ENCODE assay signal across 9 cellular contexts in genomic region chr18:23825978-23826405, GRCh38.
DNase-seq lines count a peak whose midpoint lies in the region; ATAC-seq, FAIRE-seq and TF ChIP-seq lines count a peak whose summit lies in the region.
"Had no signal": no experiment of that assay in that cellular context is flagged by ENCODE, and none has a peak within 500 bp of the region (broad histone marks: within the 10 kb centered on the region; RNA-seq: fewer than 3 reads in every experiment).

No MANE protein-coding gene starts in this region.

- no peaks in the 10 kb centered on the region for H3K27me3 ChIP-seq in left ventricle myocardium inferior (ENCODE audit: low read depth)
- no peaks in the 10 kb centered on the region for H3K27me3 ChIP-seq in small intestine (ENCODE audit: control insufficient read depth in 2 of 2, insufficient read depth in 2 of 2, low read length in 2 of 2)

- 39 to 63% (median 57%) methylated on average over 6 of the region's 6 CpGs for WGBS in small intestine, 3 donors

- no peaks in the 10 kb centered on the region for H3K9me3 Mint-ChIP-seq in activated T-cell treated with anti-CD3 and anti-CD28 coated beads, Interleukin-2, amount 50 U/mL, for 4 hours
- no peaks in the 10 kb centered on the region for H3K9me3 Mint-ChIP-seq in activated T-helper 1 cell treated with anti-CD3 and anti-CD28 coated beads, Interleukin-12 subunit alpha, Interleukin-12 subunit beta, Interleukin-2, Interleukin-4 antibody, amounts not matched to agents 30 ng/mL and 10 ng/mL and 1 ng/mL, durations not matched to agents 14 hours and 24 hours and 36 hours
- H3K9me3 Mint-ChIP-seq in stimulated activated naive CD8-positive, alpha-beta T cell treated with anti-CD3 and anti-CD28 coated beads, Interleukin-15, Interleukin-2, amounts not matched to agents 100 ng/mL and 50 ng/mL, for 24 hours = no peaks in the 10 kb centered on the region

- H3K4me3 Mint-ChIP-seq in activated T-cell treated with anti-CD3 and anti-CD28 coated beads, Interleukin-2, amount 50 U/mL, for 4 hours = no peak overlapping the region
- H3K4me3 Mint-ChIP-seq in activated T-helper 1 cell treated with anti-CD3 and anti-CD28 coated beads, Interleukin-12 subunit alpha, Interleukin-12 subunit beta, Interleukin-2, Interleukin-4 antibody, amounts not matched to agents 30 ng/mL and 10 ng/mL and 1 ng/mL, durations not matched to agents 14 hours and 24 hours and 36 hours = no peak overlapping the region
- no peak overlapping the region for H3K4me3 Mint-ChIP-seq in stimulated activated naive CD8-positive, alpha-beta T cell treated with anti-CD3 and anti-CD28 coated beads, Interleukin-15, Interleukin-2, amounts not matched to agents 100 ng/mL and 50 ng/mL, for 24 hours

- peak; percentile 41 to 65 for ATAC-seq in activated T-cell treated with anti-CD3 and anti-CD28 coated beads, Interleukin-2, amount 50 U/mL, for 4 hours
- ATAC-seq in GM19455 (IDR thresholded peaks at IDR 0.05; ENCODE audit: unreplicated experiment) = no peak

- H3K4me3 ChIP-seq in left ventricle myocardium inferior = peak overlapping the region; percentile 16
- no peak overlapping the region for H3K4me3 ChIP-seq in small intestine (ENCODE audit: low read depth in 1 of 2, low read length in 2 of 2)

- no peaks in the 10 kb centered on the region for H3K36me3 ChIP-seq in left ventricle myocardium inferior
- H3K36me3 ChIP-seq in small intestine (ENCODE audit: control insufficient read depth in 2 of 2, insufficient read depth in 2 of 2, low read length in 2 of 2) = no peaks in the 10 kb centered on the region

- intact Hi-C loops in activated T-helper 1 cell treated with anti-CD3 and anti-CD28 coated beads, Interleukin-12 subunit alpha, Interleukin-12 subunit beta, Interleukin-2, Interleukin-4 antibody, amounts not matched to agents 30 ng/mL and 10 ng/mL and 1 ng/mL, durations not matched to agents 14 hours and 24 hours and 36 hours (cut with micrococcal nuclease) = loop anchor here (2.0 to 10.0 kb wide), 4 partner anchors 93 to 591 kb away; no protein-coding TSS in a partner anchor
- intact Hi-C loops in left ventricle myocardium inferior (cut with micrococcal nuclease) = no loop called here

- peaks cover 5% of the 10 kb centered on the region for H3K27me3 Mint-ChIP-seq in activated T-cell treated with anti-CD3 and anti-CD28 coated beads, Interleukin-2, amount 50 U/mL, for 4 hours (ENCODE audit: low read depth)
- H3K27me3 Mint-ChIP-seq in activated T-helper 1 cell treated with anti-CD3 and anti-CD28 coated beads, Interleukin-12 subunit alpha, Interleukin-12 subunit beta, Interleukin-2, Interleukin-4 antibody, amounts not matched to agents 30 ng/mL and 10 ng/mL and 1 ng/mL, durations not matched to agents 14 hours and 24 hours and 36 hours (ENCODE audit: insufficient read depth) = peaks cover 9% of the 10 kb centered on the region
- no peaks in the 10 kb centered on the region for H3K27me3 Mint-ChIP-seq in stimulated activated naive CD8-positive, alpha-beta T cell treated with anti-CD3 and anti-CD28 coated beads, Interleukin-15, Interleukin-2, amounts not matched to agents 100 ng/mL and 50 ng/mL, for 24 hours

- H3K36me3 Mint-ChIP-seq in activated T-cell treated with anti-CD3 and anti-CD28 coated beads, Interleukin-2, amount 50 U/mL, for 4 hours (ENCODE audit: insufficient read depth) = no peaks in the 10 kb centered on the region
- H3K36me3 Mint-ChIP-seq in activated T-helper 1 cell treated with anti-CD3 and anti-CD28 coated beads, Interleukin-12 subunit alpha, Interleukin-12 subunit beta, Interleukin-2, Interleukin-4 antibody, amounts not matched to agents 30 ng/mL and 10 ng/mL and 1 ng/mL, durations not matched to agents 14 hours and 24 hours and 36 hours (ENCODE audit: low read depth) = peaks cover 2% of the 10 kb centered on the region
- H3K36me3 Mint-ChIP-seq in stimulated activated naive CD8-positive, alpha-beta T cell treated with anti-CD3 and anti-CD28 coated beads, Interleukin-15, Interleukin-2, amounts not matched to agents 100 ng/mL and 50 ng/mL, for 24 hours (ENCODE audit: low read depth) = no peaks in the 10 kb centered on the region

- no peak for DNase-seq in activated T-cell treated with anti-CD3 and anti-CD28 coated beads, Interleukin-2, amount 50 U/mL, for 4 hours
- no peak for DNase-seq in activated T-cell treated with anti-CD3 and anti-CD28 coated beads, Interleukin-2, amount 50 U/mL, for 1 hour
- DNase-seq in activated T-helper 1 cell treated with anti-CD3 and anti-CD28 coated beads, Interleukin-12 subunit alpha, Interleukin-12 subunit beta, Interleukin-2, Interleukin-4 antibody, amounts not matched to agents 30 ng/mL and 10 ng/mL and 1 ng/mL, durations not matched to agents 14 hours and 24 hours and 36 hours (ENCODE audit: low spot score) = no peak
- peak; percentile 42 for DNase-seq in left ventricle myocardium inferior
- DNase-seq in small intestine = no peak
- no peak for DNase-seq in GM20000 (ENCODE audit: low spot score)

- TF ChIP-seq CTCF in left ventricle myocardium inferior (IDR thresholded peaks at IDR 0.05; ENCODE audit: borderline replicate concordance) = no peak
- no peak for TF ChIP-seq CTCF in GM20000 (IDR thresholded peaks at IDR 0.05; ENCODE audit: extremely low read depth, missing control alignments)

- peak overlapping the region; percentile 14 for H3K27ac Mint-ChIP-seq in activated T-helper 1 cell treated with anti-CD3 and anti-CD28 coated beads, Interleukin-12 subunit alpha, Interleukin-12 subunit beta, Interleukin-2, Interleukin-4 antibody, amounts not matched to agents 30 ng/mL and 10 ng/mL and 1 ng/mL, durations not matched to agents 14 hours and 24 hours and 36 hours
- peak overlapping the region; percentile 19 for H3K27ac Mint-ChIP-seq in stimulated activated naive CD8-positive, alpha-beta T cell treated with anti-CD3 and anti-CD28 coated beads, Interleukin-15, Interleukin-2, amounts not matched to agents 100 ng/mL and 50 ng/mL, for 24 hours

- peaks cover 35% of the 10 kb centered on the region for H3K4me1 Mint-ChIP-seq in activated T-cell treated with anti-CD3 and anti-CD28 coated beads, Interleukin-2, amount 50 U/mL, for 4 hours (ENCODE audit: low read depth)
- peaks cover 52% of the 10 kb centered on the region for H3K4me1 Mint-ChIP-seq in activated T-helper 1 cell treated with anti-CD3 and anti-CD28 coated beads, Interleukin-12 subunit alpha, Interleukin-12 subunit beta, Interleukin-2, Interleukin-4 antibody, amounts not matched to agents 30 ng/mL and 10 ng/mL and 1 ng/mL, durations not matched to agents 14 hours and 24 hours and 36 hours (ENCODE audit: low read depth)
- peaks cover 51% of the 10 kb centered on the region for H3K4me1 Mint-ChIP-seq in stimulated activated naive CD8-positive, alpha-beta T cell treated with anti-CD3 and anti-CD28 coated beads, Interleukin-15, Interleukin-2, amounts not matched to agents 100 ng/mL and 50 ng/mL, for 24 hours (ENCODE audit: low read depth)

- H3K27ac ChIP-seq in left ventricle myocardium inferior (replicated peaks) = peak overlapping the region; percentile 88
- no peak overlapping the region for H3K27ac ChIP-seq in small intestine (ENCODE audit: low read depth in 1 of 2, low read length in 1 of 2)

- H3K4me1 ChIP-seq in left ventricle myocardium inferior = peaks cover 23% of the 10 kb centered on the region
- H3K4me1 ChIP-seq in small intestine (ENCODE audit: control insufficient read depth in 2 of 2, insufficient read depth in 1 of 2, low read depth in 1 of 2, low read length in 1 of 2) = no peaks in the 10 kb centered on the region

- H3K9me3 ChIP-seq in left ventricle myocardium inferior (replicated peaks) = no peaks in the 10 kb centered on the region
- no peaks in the 10 kb centered on the region for H3K9me3 ChIP-seq in small intestine (ENCODE audit: control insufficient read depth, low read depth)

- no peak for FAIRE-seq in small intestine (lab: Jason Lieb, UNC)
- FAIRE-seq: TTC549 had no signal
